Comparison of ENCODE assay signal across 1 cellular context in genomic region chr13:41488124-41488523, GRCh38.
TF ChIP-seq lines count a peak whose summit lies in the region.

No MANE protein-coding gene starts in this region.

TF ChIP-seq in GM23338, 12 proteins besides CTCF, POLR2A, EP300 and RAD21 (continued from another document):
- TF ChIP-seq, protein P1, sequence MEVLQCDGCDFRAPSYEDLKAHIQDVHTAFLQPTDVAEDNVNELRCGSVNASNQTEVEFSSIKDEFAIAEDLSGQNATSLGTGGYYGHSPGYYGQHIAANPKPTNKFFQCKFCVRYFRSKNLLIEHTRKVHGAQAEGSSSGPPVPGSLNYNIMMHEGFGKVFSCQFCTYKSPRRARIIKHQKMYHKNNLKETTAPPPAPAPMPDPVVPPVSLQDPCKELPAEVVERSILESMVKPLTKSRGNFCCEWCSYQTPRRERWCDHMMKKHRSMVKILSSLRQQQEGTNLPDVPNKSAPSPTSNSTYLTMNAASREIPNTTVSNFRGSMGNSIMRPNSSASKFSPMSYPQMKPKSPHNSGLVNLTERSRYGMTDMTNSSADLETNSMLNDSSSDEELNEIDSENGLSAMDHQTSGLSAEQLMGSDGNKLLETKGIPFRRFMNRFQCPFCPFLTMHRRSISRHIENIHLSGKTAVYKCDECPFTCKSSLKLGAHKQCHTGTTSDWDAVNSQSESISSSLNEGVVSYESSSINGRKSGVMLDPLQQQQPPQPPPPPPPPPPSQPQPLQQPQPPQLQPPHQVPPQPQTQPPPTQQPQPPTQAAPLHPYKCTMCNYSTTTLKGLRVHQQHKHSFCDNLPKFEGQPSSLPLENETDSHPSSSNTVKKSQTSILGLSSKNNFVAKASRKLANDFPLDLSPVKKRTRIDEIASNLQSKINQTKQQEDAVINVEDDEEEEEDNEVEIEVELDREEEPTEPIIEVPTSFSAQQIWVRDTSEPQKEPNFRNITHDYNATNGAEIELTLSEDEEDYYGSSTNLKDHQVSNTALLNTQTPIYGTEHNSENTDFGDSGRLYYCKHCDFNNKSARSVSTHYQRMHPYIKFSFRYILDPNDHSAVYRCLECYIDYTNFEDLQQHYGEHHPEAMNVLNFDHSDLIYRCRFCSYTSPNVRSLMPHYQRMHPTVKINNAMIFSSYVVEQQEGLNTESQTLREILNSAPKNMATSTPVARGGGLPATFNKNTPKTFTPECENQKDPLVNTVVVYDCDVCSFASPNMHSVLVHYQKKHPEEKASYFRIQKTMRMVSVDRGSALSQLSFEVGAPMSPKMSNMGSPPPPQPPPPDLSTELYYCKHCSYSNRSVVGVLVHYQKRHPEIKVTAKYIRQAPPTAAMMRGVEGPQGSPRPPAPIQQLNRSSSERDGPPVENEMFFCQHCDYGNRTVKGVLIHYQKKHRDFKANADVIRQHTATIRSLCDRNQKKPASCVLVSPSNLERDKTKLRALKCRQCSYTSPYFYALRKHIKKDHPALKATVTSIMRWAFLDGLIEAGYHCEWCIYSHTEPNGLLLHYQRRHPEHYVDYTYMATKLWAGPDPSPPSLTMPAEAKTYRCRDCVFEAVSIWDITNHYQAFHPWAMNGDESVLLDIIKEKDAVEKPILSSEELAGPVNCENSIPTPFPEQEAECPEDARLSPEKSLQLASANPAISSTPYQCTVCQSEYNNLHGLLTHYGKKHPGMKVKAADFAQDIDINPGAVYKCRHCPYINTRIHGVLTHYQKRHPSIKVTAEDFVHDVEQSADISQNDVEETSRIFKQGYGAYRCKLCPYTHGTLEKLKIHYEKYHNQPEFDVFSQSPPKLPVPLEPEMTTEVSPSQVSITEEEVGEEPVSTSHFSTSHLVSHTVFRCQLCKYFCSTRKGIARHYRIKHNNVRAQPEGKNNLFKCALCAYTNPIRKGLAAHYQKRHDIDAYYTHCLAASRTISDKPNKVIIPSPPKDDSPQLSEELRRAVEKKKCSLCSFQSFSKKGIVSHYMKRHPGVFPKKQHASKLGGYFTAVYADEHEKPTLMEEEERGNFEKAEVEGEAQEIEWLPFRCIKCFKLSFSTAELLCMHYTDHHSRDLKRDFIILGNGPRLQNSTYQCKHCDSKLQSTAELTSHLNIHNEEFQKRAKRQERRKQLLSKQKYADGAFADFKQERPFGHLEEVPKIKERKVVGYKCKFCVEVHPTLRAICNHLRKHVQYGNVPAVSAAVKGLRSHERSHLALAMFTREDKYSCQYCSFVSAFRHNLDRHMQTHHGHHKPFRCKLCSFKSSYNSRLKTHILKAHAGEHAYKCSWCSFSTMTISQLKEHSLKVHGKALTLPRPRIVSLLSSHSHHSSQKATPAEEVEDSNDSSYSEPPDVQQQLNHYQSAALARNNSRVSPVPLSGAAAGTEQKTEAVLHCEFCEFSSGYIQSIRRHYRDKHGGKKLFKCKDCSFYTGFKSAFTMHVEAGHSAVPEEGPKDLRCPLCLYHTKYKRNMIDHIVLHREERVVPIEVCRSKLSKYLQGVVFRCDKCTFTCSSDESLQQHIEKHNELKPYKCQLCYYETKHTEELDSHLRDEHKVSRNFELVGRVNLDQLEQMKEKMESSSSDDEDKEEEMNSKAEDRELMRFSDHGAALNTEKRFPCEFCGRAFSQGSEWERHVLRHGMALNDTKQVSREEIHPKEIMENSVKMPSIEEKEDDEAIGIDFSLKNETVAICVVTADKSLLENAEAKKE (CRISPR knock-in tag; IDR thresholded peaks at IDR 0.05) = no peak
- no peak for TF ChIP-seq REST (IDR thresholded peaks at IDR 0.05; ENCODE audit: unreplicated experiment)
- no peak for TF ChIP-seq EZH2phosphoT487 (IDR thresholded peaks at IDR 0.05; ENCODE audit: unreplicated experiment)
- TF ChIP-seq JUNB (IDR thresholded peaks at IDR 0.05; ENCODE audit: unreplicated experiment) = no peak
